1 cellular context compared by ENCODE assay signal in genomic region chr14:90109858-90110257, GRCh38.
TF ChIP-seq lines count a peak whose summit lies in the region.

No MANE protein-coding gene starts in this region.

TF ChIP-seq in SK-N-SH, 30 proteins besides CTCF, POLR2A, EP300 and RAD21 (continued from another document):
- TF ChIP-seq IRF3 (IDR thresholded peaks at IDR 0.05; ENCODE audit: low read depth, low read length) (no peak), SMC3 (IDR thresholded peaks at IDR 0.05; ENCODE audit: low read depth, low read length) (no peak), FOXM1 (IDR thresholded peaks at IDR 0.05; ENCODE audit: low read depth) (no peak), SIN3A (IDR thresholded peaks at IDR 0.05; ENCODE audit: borderline replicate concordance, low read depth, low read length) (no peak), RCOR1 (IDR thresholded peaks at IDR 0.05; ENCODE audit: low read length) (no peak)
